1 cellular context compared by ENCODE assay signal in the genomic region with DNA sequence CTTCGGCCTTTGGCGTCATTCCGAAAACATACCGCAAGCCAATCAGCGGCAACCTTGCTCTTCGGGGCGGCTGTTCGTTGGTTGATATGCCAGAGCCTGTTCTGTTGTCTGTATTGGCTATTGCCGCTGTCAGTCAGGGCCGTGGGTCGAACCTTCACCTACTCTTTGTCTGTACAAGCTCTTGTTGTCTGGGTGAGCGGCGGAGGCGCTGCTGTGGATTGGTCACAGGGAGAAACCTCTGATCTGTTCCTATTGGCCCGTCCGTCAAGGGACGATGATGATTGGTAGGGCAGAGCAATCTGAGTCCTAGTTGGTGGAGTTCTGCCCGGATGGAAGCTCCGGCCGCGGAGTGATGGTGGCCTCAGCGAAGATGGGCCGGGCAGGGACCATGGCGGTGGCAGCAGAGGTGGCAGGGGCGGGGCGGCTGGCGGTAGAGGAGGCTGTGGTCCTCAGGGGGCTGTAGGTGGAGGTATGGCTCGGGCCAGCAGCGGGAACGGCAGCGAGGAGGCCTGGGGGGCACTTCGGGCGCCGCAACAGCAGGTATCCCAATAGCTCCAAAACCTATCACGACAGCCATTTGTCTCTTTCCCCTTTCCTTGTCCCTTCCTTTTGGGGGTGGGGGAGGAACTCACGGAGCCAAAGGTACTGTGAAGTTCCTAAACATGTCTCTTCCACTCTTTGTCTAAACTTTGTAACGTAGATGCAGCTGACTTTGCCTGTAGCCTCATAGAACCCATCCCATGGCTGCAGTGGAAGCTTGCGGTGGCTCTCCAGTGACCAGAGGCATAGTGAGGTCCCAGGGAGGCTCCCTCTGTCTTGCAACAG.
A peak's percentile ranks its signal among the peaks of the same experiment; 100 is the strongest.
TF ChIP-seq lines count a peak whose summit lies in the region.

TSS of gene WBP1 (plus strand) at position 307 of the 825 bp plus-strand sequence. CDS start at position 472, 165 bp downstream.

TF ChIP-seq in HepG2, 621 proteins besides CTCF, POLR2A, EP300 and RAD21 (continued from another document and continues in another):
- TF ChIP-seq ZNF879 (CRISPR knock-in tag; IDR thresholded peaks at IDR 0.05) (no peak; the same call in 1 of the 2 replicates), ZNF780A (CRISPR knock-in tag; IDR thresholded peaks at IDR 0.05) (no peak), ZNF12 (CRISPR knock-in tag; IDR thresholded peaks at IDR 0.05) (no peak), ZSCAN25 (CRISPR knock-in tag; IDR thresholded peaks at IDR 0.05) (no peak), ZNF619 (CRISPR knock-in tag; IDR thresholded peaks at IDR 0.05) (no peak), PHF20 (CRISPR knock-in tag; IDR thresholded peaks at IDR 0.05) (no peak), SIN3A (IDR thresholded peaks at IDR 0.05; ENCODE audit: borderline replicate concordance, low read depth, low read length) (no peak), NFE2 (CRISPR knock-in tag; IDR thresholded peaks at IDR 0.05) (no peak), TBX2 (CRISPR knock-in tag; IDR thresholded peaks at IDR 0.05; ENCODE audit: borderline replicate concordance) (peak; percentile 62), CSRNP2 (CRISPR knock-in tag; conservative IDR thresholded peaks at IDR 0.05; ENCODE audit: low read depth) (no peak), ZNF768 (CRISPR knock-in tag; IDR thresholded peaks at IDR 0.05) (peak; percentile 22; the same call in 1 of the 2 replicates), STAT6 (CRISPR knock-in tag; IDR thresholded peaks at IDR 0.05; ENCODE audit: borderline replicate concordance) (0 out of 2 replicates have a peak, but pooled peaks have one; percentile 65), ZNF253 (CRISPR knock-in tag; IDR thresholded peaks at IDR 0.05; ENCODE audit: borderline replicate concordance) (no peak), MIER3 (CRISPR knock-in tag; IDR thresholded peaks at IDR 0.05; ENCODE audit: borderline replicate concordance) (no peak), TCF12 (IDR thresholded peaks at IDR 0.05) (no peak), TCF12 (CRISPR knock-in tag; IDR thresholded peaks at IDR 0.05) (no peak), THAP8 (CRISPR knock-in tag; IDR thresholded peaks at IDR 0.05; ENCODE audit: borderline replicate concordance) (no peak), CENPT (CRISPR knock-in tag; IDR thresholded peaks at IDR 0.05; ENCODE audit: low read depth) (no peak), RAD51 (IDR thresholded peaks at IDR 0.05; ENCODE audit: borderline replicate concordance) (no peak), ZFX (CRISPR knock-in tag; IDR thresholded peaks at IDR 0.05; ENCODE audit: low read depth) (peak; percentile 7; the same call in 1 of the 2 replicates), RBM39 (IDR thresholded peaks at IDR 0.05; ENCODE audit: low read depth, low read length, poor library complexity, severe bottlenecking) (peak; percentile 13), SKIL (CRISPR knock-in tag; IDR thresholded peaks at IDR 0.05; ENCODE audit: borderline replicate concordance) (no peak), MYNN (CRISPR knock-in tag; IDR thresholded peaks at IDR 0.05; ENCODE audit: low read depth) (no peak), ZNF577 (CRISPR knock-in tag; IDR thresholded peaks at IDR 0.05; ENCODE audit: borderline replicate concordance, low read depth) (no peak), SATB2 (CRISPR knock-in tag; IDR thresholded peaks at IDR 0.05) (no peak), KDM5A (IDR thresholded peaks at IDR 0.05; ENCODE audit: borderline replicate concordance, low read length) (peak; percentile 82), SRY (CRISPR knock-in tag; IDR thresholded peaks at IDR 0.05) (no peak), ZNF572 (CRISPR knock-in tag; IDR thresholded peaks at IDR 0.05) (no peak), AGO1 (IDR thresholded peaks at IDR 0.05; ENCODE audit: low read depth, low read length, poor library complexity, severe bottlenecking) (peak; percentile 95), PRPF4 (IDR thresholded peaks at IDR 0.05; ENCODE audit: low read depth, low read length, poor library complexity, severe bottlenecking) (no peak), MBNL3 (CRISPR knock-in tag; conservative IDR thresholded peaks at IDR 0.05) (no peak), HNF4A (CRISPR knock-in tag; IDR thresholded peaks at IDR 0.05) (0 out of 2 replicates have a peak, but pooled peaks have one; percentile 3), CC2D1A (CRISPR knock-in tag; IDR thresholded peaks at IDR 0.05) (no peak), ERF (CRISPR knock-in tag; IDR thresholded peaks at IDR 0.05) (no peak), ZNF589 (CRISPR knock-in tag; conservative IDR thresholded peaks at IDR 0.05) (no peak), ZSCAN21 (CRISPR knock-in tag; IDR thresholded peaks at IDR 0.05; ENCODE audit: borderline replicate concordance) (0 out of 2 replicates have a peak, but pooled peaks have one; percentile 29), U2AF2 (IDR thresholded peaks at IDR 0.05; ENCODE audit: low read depth, low read length) (no peak), TEAD3 (CRISPR knock-in tag; optimal IDR thresholded peaks at IDR 0.05; ENCODE audit: borderline replicate concordance) (peak; percentile 84), MAFG (CRISPR knock-in tag; IDR thresholded peaks at IDR 0.05) (no peak), POLR2AphosphoS5 (IDR thresholded peaks at IDR 0.05; ENCODE audit: low read depth, low read length) (no peak), ESRRA (CRISPR knock-in tag; IDR thresholded peaks at IDR 0.05; ENCODE audit: low read depth) (no peak), SP5 (CRISPR knock-in tag; IDR thresholded peaks at IDR 0.05; ENCODE audit: borderline replicate concordance, low read depth) (no peak), YY1 (IDR thresholded peaks at IDR 0.05; ENCODE audit: insufficient read depth, insufficient replicate concordance, low read depth, low read length) (peak; percentile 88), ZNF652 (CRISPR knock-in tag; IDR thresholded peaks at IDR 0.05; ENCODE audit: borderline replicate concordance, low read depth) (no peak), ZNF703 (CRISPR knock-in tag; IDR thresholded peaks at IDR 0.05; ENCODE audit: borderline replicate concordance) (no peak), MXD4 (CRISPR knock-in tag; IDR thresholded peaks at IDR 0.05) (no peak; the same call in 1 of the 2 replicates), DMAP1 (CRISPR knock-in tag; IDR thresholded peaks at IDR 0.05) (no peak), SNRNP70 (IDR thresholded peaks at IDR 0.05; ENCODE audit: low read depth, low read length) (no peak)
- TF ChIP-seq, protein P1, sequence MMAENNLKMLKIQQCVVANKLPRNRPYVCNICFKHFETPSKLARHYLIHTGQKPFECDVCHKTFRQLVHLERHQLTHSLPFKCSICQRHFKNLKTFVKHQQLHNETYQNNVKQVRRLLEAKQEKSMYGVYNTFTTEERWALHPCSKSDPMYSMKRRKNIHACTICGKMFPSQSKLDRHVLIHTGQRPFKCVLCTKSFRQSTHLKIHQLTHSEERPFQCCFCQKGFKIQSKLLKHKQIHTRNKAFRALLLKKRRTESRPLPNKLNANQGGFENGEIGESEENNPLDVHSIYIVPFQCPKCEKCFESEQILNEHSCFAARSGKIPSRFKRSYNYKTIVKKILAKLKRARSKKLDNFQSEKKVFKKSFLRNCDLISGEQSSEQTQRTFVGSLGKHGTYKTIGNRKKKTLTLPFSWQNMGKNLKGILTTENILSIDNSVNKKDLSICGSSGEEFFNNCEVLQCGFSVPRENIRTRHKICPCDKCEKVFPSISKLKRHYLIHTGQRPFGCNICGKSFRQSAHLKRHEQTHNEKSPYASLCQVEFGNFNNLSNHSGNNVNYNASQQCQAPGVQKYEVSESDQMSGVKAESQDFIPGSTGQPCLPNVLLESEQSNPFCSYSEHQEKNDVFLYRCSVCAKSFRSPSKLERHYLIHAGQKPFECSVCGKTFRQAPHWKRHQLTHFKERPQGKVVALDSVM (CRISPR knock-in tag; IDR thresholded peaks at IDR 0.05), result no peak
- TF ChIP-seq, protein P2, sequence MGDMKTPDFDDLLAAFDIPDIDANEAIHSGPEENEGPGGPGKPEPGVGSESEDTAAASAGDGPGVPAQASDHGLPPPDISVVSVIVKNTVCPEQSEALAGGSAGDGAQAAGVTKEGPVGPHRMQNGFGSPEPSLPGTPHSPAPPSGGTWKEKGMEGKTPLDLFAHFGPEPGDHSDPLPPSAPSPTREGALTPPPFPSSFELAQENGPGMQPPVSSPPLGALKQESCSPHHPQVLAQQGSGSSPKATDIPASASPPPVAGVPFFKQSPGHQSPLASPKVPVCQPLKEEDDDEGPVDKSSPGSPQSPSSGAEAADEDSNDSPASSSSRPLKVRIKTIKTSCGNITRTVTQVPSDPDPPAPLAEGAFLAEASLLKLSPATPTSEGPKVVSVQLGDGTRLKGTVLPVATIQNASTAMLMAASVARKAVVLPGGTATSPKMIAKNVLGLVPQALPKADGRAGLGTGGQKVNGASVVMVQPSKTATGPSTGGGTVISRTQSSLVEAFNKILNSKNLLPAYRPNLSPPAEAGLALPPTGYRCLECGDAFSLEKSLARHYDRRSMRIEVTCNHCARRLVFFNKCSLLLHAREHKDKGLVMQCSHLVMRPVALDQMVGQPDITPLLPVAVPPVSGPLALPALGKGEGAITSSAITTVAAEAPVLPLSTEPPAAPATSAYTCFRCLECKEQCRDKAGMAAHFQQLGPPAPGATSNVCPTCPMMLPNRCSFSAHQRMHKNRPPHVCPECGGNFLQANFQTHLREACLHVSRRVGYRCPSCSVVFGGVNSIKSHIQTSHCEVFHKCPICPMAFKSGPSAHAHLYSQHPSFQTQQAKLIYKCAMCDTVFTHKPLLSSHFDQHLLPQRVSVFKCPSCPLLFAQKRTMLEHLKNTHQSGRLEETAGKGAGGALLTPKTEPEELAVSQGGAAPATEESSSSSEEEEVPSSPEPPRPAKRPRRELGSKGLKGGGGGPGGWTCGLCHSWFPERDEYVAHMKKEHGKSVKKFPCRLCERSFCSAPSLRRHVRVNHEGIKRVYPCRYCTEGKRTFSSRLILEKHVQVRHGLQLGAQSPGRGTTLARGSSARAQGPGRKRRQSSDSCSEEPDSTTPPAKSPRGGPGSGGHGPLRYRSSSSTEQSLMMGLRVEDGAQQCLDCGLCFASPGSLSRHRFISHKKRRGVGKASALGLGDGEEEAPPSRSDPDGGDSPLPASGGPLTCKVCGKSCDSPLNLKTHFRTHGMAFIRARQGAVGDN (CRISPR knock-in tag; IDR thresholded peaks at IDR 0.05), result peak; percentile 46
- TF ChIP-seq, protein P3, sequence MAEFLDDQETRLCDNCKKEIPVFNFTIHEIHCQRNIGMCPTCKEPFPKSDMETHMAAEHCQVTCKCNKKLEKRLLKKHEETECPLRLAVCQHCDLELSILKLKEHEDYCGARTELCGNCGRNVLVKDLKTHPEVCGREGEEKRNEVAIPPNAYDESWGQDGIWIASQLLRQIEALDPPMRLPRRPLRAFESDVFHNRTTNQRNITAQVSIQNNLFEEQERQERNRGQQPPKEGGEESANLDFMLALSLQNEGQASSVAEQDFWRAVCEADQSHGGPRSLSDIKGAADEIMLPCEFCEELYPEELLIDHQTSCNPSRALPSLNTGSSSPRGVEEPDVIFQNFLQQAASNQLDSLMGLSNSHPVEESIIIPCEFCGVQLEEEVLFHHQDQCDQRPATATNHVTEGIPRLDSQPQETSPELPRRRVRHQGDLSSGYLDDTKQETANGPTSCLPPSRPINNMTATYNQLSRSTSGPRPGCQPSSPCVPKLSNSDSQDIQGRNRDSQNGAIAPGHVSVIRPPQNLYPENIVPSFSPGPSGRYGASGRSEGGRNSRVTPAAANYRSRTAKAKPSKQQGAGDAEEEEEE (CRISPR knock-in tag; IDR thresholded peaks at IDR 0.05; ENCODE audit: borderline replicate concordance), result no peak
- TF ChIP-seq, protein P4, sequence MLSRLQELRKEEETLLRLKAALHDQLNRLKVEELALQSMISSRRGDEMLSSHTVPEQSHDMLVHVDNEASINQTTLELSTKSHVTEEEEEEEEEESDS (CRISPR knock-in tag; IDR thresholded peaks at IDR 0.05; ENCODE audit: borderline replicate concordance), result no peak; the same call in 1 of the 2 replicates
